Comparison of ENCODE assay signal across 16 cellular contexts in the genomic region with DNA sequence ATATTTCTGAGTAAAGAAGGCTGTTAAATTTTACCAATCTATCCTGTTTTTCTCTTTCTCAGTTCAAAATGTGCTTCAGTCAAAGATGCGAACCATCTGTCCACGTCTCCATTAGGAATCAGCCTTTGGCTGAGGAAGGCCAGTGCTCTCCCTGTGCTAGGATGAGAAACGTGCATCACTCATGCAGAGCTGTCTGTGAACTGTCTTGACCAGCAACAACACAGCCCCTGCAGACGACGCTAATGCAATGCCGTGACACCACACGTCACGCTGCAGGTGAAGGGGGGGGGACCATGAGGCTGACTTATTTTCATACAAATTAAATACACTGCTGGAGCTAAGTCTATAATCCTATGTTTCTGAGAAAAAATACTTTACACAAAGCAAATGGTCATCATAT.
DNase-seq lines count a peak whose midpoint lies in the region; ATAC-seq and TF ChIP-seq lines count a peak whose summit lies in the region.
"Had no signal": no experiment of that assay in that cellular context is flagged by ENCODE, and none has a peak within 500 bp of the region (broad histone marks: within the 10 kb centered on the region; RNA-seq: fewer than 3 reads in every experiment).

No MANE protein-coding gene starts in this region.

- H3K27ac Mint-ChIP-seq in CD4-positive, CD25-positive, alpha-beta regulatory T cell: peak overlapping the region; percentile 46 to 87 (median 50)
- peak overlapping the region; percentile 76 to 80 for H3K27ac Mint-ChIP-seq in effector memory CD8-positive, alpha-beta T cell

- in situ Hi-C loops in IMR-90 (cut with MboI; ENCODE audit: low sequenced_read_pairs): no loop called here

- no peaks in the 10 kb centered on the region for H3K9me3 ChIP-seq in CD4-positive, CD25-positive, alpha-beta regulatory T cell (ENCODE audit: control insufficient read depth in 2 of 2, low read length in 2 of 2)
- H3K9me3 ChIP-seq in IMR-90 (ENCODE audit: control insufficient read depth, insufficient read depth, low read length) (no peaks in the 10 kb centered on the region), neuronal stem cell (replicated peaks in 1 of 2; ENCODE audit: control insufficient read depth in 2 of 2, insufficient read depth in 1 of 2, low read depth in 1 of 2, low read length in 2 of 2) (no peaks in the 10 kb centered on the region), body of pancreas (no peaks in the 10 kb centered on the region), thyroid gland (no peaks in the 10 kb centered on the region)
- H3K9me3 ChIP-seq: ascending aorta, SJSA1 had no signal

- 0% methylated on average over 1 of the region's 8 CpGs; no CpG with 5 or more reads in 1 of the 2 experiments for whole genome bisulfite sequencing in IMR-90 (ENCODE audit: extremely low coverage in 2 of 2, insufficient read length in 1 of 2), 2 experiments
- WGBS in neuronal stem cell (ENCODE audit: extremely low coverage in 2 of 2, insufficient read length in 2 of 2, insufficient replicate concordance in 1 of 2), 2 donors: no CpG with 5 or more reads among the region's 8 CpGs
- 74 to 75% methylated on average over 8 of the region's 8 CpGs for WGBS in body of pancreas, 2 donors
- 71 to 88% methylated on average over 8 of the region's 8 CpGs for WGBS in thyroid gland, 2 donors

- no peaks in the 10 kb centered on the region for H3K79me1 ChIP-seq in IMR-90 (ENCODE audit: low read depth in 1 of 2, low read length in 2 of 2)
- no peaks in the 10 kb centered on the region for H3K79me1 ChIP-seq in neuronal stem cell (ENCODE audit: low read depth, low read length)

- H3K4ac ChIP-seq in IMR-90 (ENCODE audit: low read depth, low read length) (no peak overlapping the region), neuronal stem cell (ENCODE audit: low read length) (no peak overlapping the region)

- intact Hi-C loops in IMR-90 (cut with micrococcal nuclease): no loop called here
- intact Hi-C loops in body of pancreas (cut with DNase I): no loop called here
- intact Hi-C loops in thyroid gland (cut with DNase I): no loop called here

- TF ChIP-seq CTCF in IMR-90 (conservative IDR thresholded peaks at IDR 0.05; ENCODE audit: low read depth, low read length): no peak
- no peak for TF ChIP-seq CTCF in body of pancreas (IDR thresholded peaks at IDR 0.05)
- TF ChIP-seq CTCF in thyroid gland (IDR thresholded peaks at IDR 0.05): no peak

- H3K9me1 ChIP-seq in IMR-90 (ENCODE audit: insufficient read depth, low read length): no peaks in the 10 kb centered on the region

- H3K18ac ChIP-seq in IMR-90 (ENCODE audit: low read depth, low read length) (no peak overlapping the region), neuronal stem cell (ENCODE audit: low read length) (no peak overlapping the region)

- H3K23ac ChIP-seq in IMR-90 (ENCODE audit: low read depth, low read length) (peak overlapping the region; percentile 42; the same call in 1 of the 2 replicates), neuronal stem cell (ENCODE audit: low read depth, low read length, poor library complexity) (no peak overlapping the region)

- H3K14ac ChIP-seq in IMR-90 (replicated peaks; ENCODE audit: low read depth, low read length): 0 out of 2 replicates have a peak overlapping the region, but pooled peaks have one; percentile 52
- peak overlapping the region; percentile 91 for H3K14ac ChIP-seq in neuronal stem cell (ENCODE audit: low read length)

- H2BK5ac ChIP-seq in IMR-90 (ENCODE audit: low read depth, low read length, poor library complexity, severe bottlenecking) (no peak overlapping the region), neuronal stem cell (ENCODE audit: low read length) (no peak overlapping the region)

- H4K91ac ChIP-seq in IMR-90 (ENCODE audit: insufficient read depth, low read depth, low read length): peak overlapping the region; percentile 36; the same call in 1 of the 2 replicates
- H4K91ac ChIP-seq in neuronal stem cell (ENCODE audit: low read depth, low read length, poor library complexity): no peak overlapping the region

- H2AK5ac ChIP-seq in IMR-90 (ENCODE audit: low read depth, low read length) (no peak overlapping the region), neuronal stem cell (ENCODE audit: low read depth, low read length) (no peak overlapping the region)

- H3K9ac ChIP-seq in IMR-90 (ENCODE audit: low read depth, low read length) (no peak overlapping the region), neuronal stem cell (ENCODE audit: low read depth, low read length, poor library complexity) (no peak overlapping the region)
- H3K9ac ChIP-seq: parathyroid adenoma had no signal

- ATAC-seq in CD4-positive, CD25-positive, alpha-beta regulatory T cell (ENCODE audit: low read depth in 2 of 2): no peak
- ATAC-seq in IMR-90 (ENCODE audit: low read depth) (peak; percentile 57), body of pancreas (no peak)
- ATAC-seq in effector memory CD8-positive, alpha-beta T cell (replicated peaks): no peak
- ATAC-seq: stimulated activated naive CD8-positive, alpha-beta T cell treated with anti-CD3 and anti-CD28 coated beads, Interleukin-15, Interleukin-2, amounts not matched to agents 100 U/mL and 50 U/mL, for 24 hours had no signal

- H2BK120ac ChIP-seq in IMR-90 (ENCODE audit: low read depth, low read length): no peak overlapping the region
- no peak overlapping the region for H2BK120ac ChIP-seq in neuronal stem cell (ENCODE audit: low read depth, low read length)

- CTCF ChIA-PET in IMR-90 (lab: Yijun Ruan, JAX): no interaction called here

- H3K4me1 Mint-ChIP-seq in CD4-positive, CD25-positive, alpha-beta regulatory T cell: peaks cover 37 to 63% (median 47%) of the 10 kb centered on the region in 4 donors
- peaks cover 67 to 75% of the 10 kb centered on the region in 2 donors for H3K4me1 Mint-ChIP-seq in effector memory CD8-positive, alpha-beta T cell (ENCODE audit: low read depth in 2 of 2)

- H3K27me3 Mint-ChIP-seq in CD4-positive, CD25-positive, alpha-beta regulatory T cell: no peaks in the 10 kb centered on the region
- H3K27me3 Mint-ChIP-seq in effector memory CD8-positive, alpha-beta T cell: no peaks in the 10 kb centered on the region
- H3K27me3 Mint-ChIP-seq: CD8-positive, alpha-beta memory T cell had no signal

- H3K4me1 ChIP-seq in CD4-positive, CD25-positive, alpha-beta regulatory T cell (ENCODE audit: control insufficient read depth, insufficient read depth, low read length, poor library complexity, severe bottlenecking): peaks cover 17% of the 10 kb centered on the region
- H3K4me1 ChIP-seq in IMR-90 (ENCODE audit: control insufficient read depth, insufficient read depth, low read length) (peaks cover 3% of the 10 kb centered on the region; the same call in 1 of the 2 replicates), neuronal stem cell (ENCODE audit: control insufficient read depth in 2 of 2, insufficient read depth in 1 of 2, low read depth in 1 of 2, low read length in 2 of 2) (peaks cover 5 to 8% of the 10 kb centered on the region in 2 donors), body of pancreas (no peaks in the 10 kb centered on the region), thyroid gland (peaks cover 0 to 7% of the 10 kb centered on the region in 2 donors)
- H3K4me1 ChIP-seq: ascending aorta, SJSA1 had no signal

- no peak overlapping the region for H3K56ac ChIP-seq in IMR-90 (ENCODE audit: extremely low read depth, insufficient read depth, low read length)

- no peaks in the 10 kb centered on the region for H4K20me1 ChIP-seq in IMR-90 (ENCODE audit: insufficient read depth, low read length)

- H2AK9ac ChIP-seq in IMR-90 (replicated peaks; ENCODE audit: low read depth, low read length, poor library complexity): peak overlapping the region; percentile 20

- no peak overlapping the region for H3K4me3 Mint-ChIP-seq in CD4-positive, CD25-positive, alpha-beta regulatory T cell
- H3K4me3 Mint-ChIP-seq in effector memory CD8-positive, alpha-beta T cell: peak overlapping the region; percentile 45 to 59

- peaks cover 48% of the 10 kb centered on the region for H3K36me3 ChIP-seq in CD4-positive, CD25-positive, alpha-beta regulatory T cell (ENCODE audit: control insufficient read depth, insufficient read depth, low read length)
- H3K36me3 ChIP-seq in IMR-90 (ENCODE audit: control insufficient read depth, insufficient read depth, low read length) (no peaks in the 10 kb centered on the region), neuronal stem cell (replicated peaks in 1 of 2; ENCODE audit: control insufficient read depth in 2 of 2, insufficient read depth in 2 of 2, low read length in 2 of 2) (no peaks in the 10 kb centered on the region), body of pancreas (replicated peaks in 1 of 2; ENCODE audit: insufficient read depth in 1 of 2, low read depth in 2 of 2) (no peaks in the 10 kb centered on the region), thyroid gland (no peaks in the 10 kb centered on the region)
- H3K36me3 ChIP-seq: ascending aorta, SJSA1 had no signal

- no peak overlapping the region for H2BK20ac ChIP-seq in IMR-90 (ENCODE audit: low read depth, low read length)

- TF ChIP-seq POLR2A in IMR-90 (IDR thresholded peaks at IDR 0.05; ENCODE audit: low read depth, low read length) (no peak), body of pancreas (IDR thresholded peaks at IDR 0.05) (no peak), thyroid gland (IDR thresholded peaks at IDR 0.05) (no peak)

- peaks cover 29% of the 10 kb centered on the region for H3K36me3 Mint-ChIP-seq in CD4-positive, CD25-positive, alpha-beta regulatory T cell
- H3K36me3 Mint-ChIP-seq in effector memory CD8-positive, alpha-beta T cell (ENCODE audit: insufficient read depth): peaks cover 38% of the 10 kb centered on the region

- H2BK15ac ChIP-seq in IMR-90 (ENCODE audit: low read depth, low read length) (no peak overlapping the region), neuronal stem cell (ENCODE audit: low read length) (no peak overlapping the region)

- no TSS peak for BruUV-seq in IMR-90 (replicated peaks; lab: Mats Ljungman, UMichigan)

- no peak overlapping the region for H4K8ac ChIP-seq in IMR-90 (ENCODE audit: low read depth in 2 of 2, low read length in 2 of 2)
- H4K8ac ChIP-seq in neuronal stem cell (ENCODE audit: low read depth, low read length): no peak overlapping the region

- peak overlapping the region; percentile 16 for H2AFZ ChIP-seq in IMR-90 (replicated peaks; ENCODE audit: low read length, poor library complexity)
- no peak overlapping the region for H2AFZ ChIP-seq in neuronal stem cell (ENCODE audit: low read length)
- H2AFZ ChIP-seq: parathyroid adenoma had no signal

- H3K27me3 ChIP-seq in CD4-positive, CD25-positive, alpha-beta regulatory T cell (ENCODE audit: control insufficient read depth, insufficient read depth, low read length): no peaks in the 10 kb centered on the region
- H3K27me3 ChIP-seq in IMR-90 (ENCODE audit: control insufficient read depth, insufficient read depth, low read length) (peaks cover 1% of the 10 kb centered on the region; the same call in 1 of the 2 replicates), neuronal stem cell (ENCODE audit: control insufficient read depth in 3 of 3, insufficient read depth in 3 of 3, low read depth in 1 of 3, low read length in 3 of 3) (no peaks in the 10 kb centered on the region), body of pancreas (no peaks in the 10 kb centered on the region), thyroid gland (no peaks in the 10 kb centered on the region)
- H3K27me3 ChIP-seq: ascending aorta, SJSA1 had no signal

- H4K5ac ChIP-seq in IMR-90 (ENCODE audit: low read depth, low read length): no peak overlapping the region

- dilution Hi-C loops in IMR-90 (cut with HindIII; ENCODE audit: low sequenced_read_pairs, unreplicated experiment): no loop called here

- no peak overlapping the region for H2BK12ac ChIP-seq in neuronal stem cell (ENCODE audit: low read length)

- no peak overlapping the region for H3K27ac ChIP-seq in CD4-positive, CD25-positive, alpha-beta regulatory T cell (ENCODE audit: insufficient read depth, low read length, poor library complexity, severe bottlenecking)
- H3K27ac ChIP-seq in IMR-90 (ENCODE audit: insufficient read depth, low read length) (no peak overlapping the region), neuronal stem cell (replicated peaks; ENCODE audit: low read length) (no peak overlapping the region), body of pancreas (no peak overlapping the region), thyroid gland (no peak overlapping the region)
- H3K27ac ChIP-seq: ascending aorta, parathyroid adenoma, SJSA1 had no signal

- POLR2A ChIA-PET in IMR-90 (lab: Charles Lee; ENCODE audit: unreplicated experiment): no interaction called here

- peak overlapping the region; percentile 52; the same call in 1 of the 2 replicates for H3K4me2 ChIP-seq in IMR-90 (ENCODE audit: low read depth, low read length)
- no peak overlapping the region for H3K4me2 ChIP-seq in neuronal stem cell (ENCODE audit: insufficient read depth, low read length, poor library complexity, severe bottlenecking)

- no peaks in the 10 kb centered on the region for H3K9me3 Mint-ChIP-seq in CD4-positive, CD25-positive, alpha-beta regulatory T cell
- H3K9me3 Mint-ChIP-seq in effector memory CD8-positive, alpha-beta T cell: no peaks in the 10 kb centered on the region
- H3K9me3 Mint-ChIP-seq: CD8-positive, alpha-beta memory T cell had no signal

- H3K4me3 ChIP-seq in CD4-positive, CD25-positive, alpha-beta regulatory T cell (ENCODE audit: low read depth, low read length): no peak overlapping the region
- H3K4me3 ChIP-seq in IMR-90 (ENCODE audit: insufficient read depth, low read depth, low read length): no peak overlapping the region
- H3K4me3 ChIP-seq in neuronal stem cell (ENCODE audit: low read length in 2 of 2): no peak overlapping the region
- no peak overlapping the region for H3K4me3 ChIP-seq in body of pancreas
- no peak overlapping the region for H3K4me3 ChIP-seq in thyroid gland (replicated peaks in 1 of 3)
- H3K4me3 ChIP-seq: ascending aorta, SJSA1 had no signal

- no peak for TF ChIP-seq RAD21 in IMR-90 (IDR thresholded peaks at IDR 0.05; ENCODE audit: low read length)

- DNase-seq in CD4-positive, CD25-positive, alpha-beta regulatory T cell: no peak
- DNase-seq in IMR-90 (no peak), neuronal stem cell (ENCODE audit: low spot score) (no peak), body of pancreas (no peak), thyroid gland (no peak), DMS 273 treated with DMSO at 0.1 percent for 48 hours (lab: John Stamatoyannopoulos, UW) (no peak)
- DNase-seq in effector memory CD8-positive, alpha-beta T cell: no peak
- no peak for DNase-seq in stimulated activated CD4-positive, alpha-beta T cell treated with anti-CD3 and anti-CD28 coated beads, Interleukin-1b, Interleukin-23, amount 100 ng/mL, for 48 hours
- DNase-seq: CD8-positive, alpha-beta memory T cell; GOT3; NCI-H187; NCI-H226; stimulated activated naive CD8-positive, alpha-beta T cell treated with anti-CD3 and anti-CD28 coated beads, Interleukin-15, Interleukin-2, amounts not matched to agents 100 U/mL and 50 U/mL, for 24 hours had no signal

Comparison
In these comparisons a context has a peak if more than half of its experiments do, and no peak if none do; other contexts are left out.
1. H3K4me3 Mint-ChIP-seq: peak in effector memory CD8-positive, alpha-beta T cell (2 of 2); none in CD4-positive, CD25-positive, alpha-beta regulatory T cell (0 of 4).